Comparison of ENCODE assay signal across 2 cellular contexts in the genomic region with DNA sequence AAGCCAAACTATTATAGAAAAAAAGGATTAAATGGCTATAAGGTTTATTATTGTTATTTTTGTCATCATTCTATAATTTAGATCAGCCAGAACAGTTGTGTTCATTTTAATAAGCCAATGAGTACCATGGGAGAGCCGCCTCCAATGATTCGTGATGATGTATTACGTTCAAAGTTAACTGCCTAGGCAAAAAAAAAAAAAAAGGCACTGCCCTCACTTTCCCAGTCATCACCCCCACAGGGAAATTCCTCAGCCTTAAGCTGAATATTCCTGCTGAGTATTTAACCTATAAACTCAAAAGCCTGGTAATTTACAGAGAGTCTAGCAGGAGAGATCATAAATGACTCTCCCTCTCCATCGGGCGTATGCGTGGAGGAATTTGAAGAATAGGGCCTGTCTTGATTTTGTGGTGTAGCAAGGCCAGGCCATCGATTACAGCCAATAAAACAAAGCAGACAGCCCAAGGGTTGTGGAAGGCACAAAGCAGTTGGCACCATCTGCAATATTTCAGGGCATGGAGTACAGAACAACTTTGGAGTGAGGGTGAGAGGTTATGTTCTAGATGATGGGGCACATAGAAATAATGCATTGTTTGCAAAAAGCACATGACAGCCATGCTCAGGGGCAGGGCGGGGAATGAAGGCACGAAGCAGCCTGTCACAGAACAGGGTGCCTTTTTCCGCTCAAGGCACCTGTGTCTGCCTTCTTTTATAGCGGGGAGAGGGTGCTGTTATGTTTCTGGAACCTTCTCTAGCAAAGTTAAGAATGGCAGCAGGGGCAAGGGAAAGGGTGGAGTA.
TF ChIP-seq lines count a peak whose summit lies in the region.

No MANE protein-coding gene starts in this region.

TF ChIP-seq in HEK293, 187 proteins besides CTCF, POLR2A, EP300 and RAD21 (continued from another document):
- no peak for TF ChIP-seq ZBTB44 (tag by site-specific recombination; IDR thresholded peaks at IDR 0.05)
- no peak for TF ChIP-seq ZNF791 (tag by site-specific recombination; IDR thresholded peaks at IDR 0.05)
- TF ChIP-seq, protein P1, sequence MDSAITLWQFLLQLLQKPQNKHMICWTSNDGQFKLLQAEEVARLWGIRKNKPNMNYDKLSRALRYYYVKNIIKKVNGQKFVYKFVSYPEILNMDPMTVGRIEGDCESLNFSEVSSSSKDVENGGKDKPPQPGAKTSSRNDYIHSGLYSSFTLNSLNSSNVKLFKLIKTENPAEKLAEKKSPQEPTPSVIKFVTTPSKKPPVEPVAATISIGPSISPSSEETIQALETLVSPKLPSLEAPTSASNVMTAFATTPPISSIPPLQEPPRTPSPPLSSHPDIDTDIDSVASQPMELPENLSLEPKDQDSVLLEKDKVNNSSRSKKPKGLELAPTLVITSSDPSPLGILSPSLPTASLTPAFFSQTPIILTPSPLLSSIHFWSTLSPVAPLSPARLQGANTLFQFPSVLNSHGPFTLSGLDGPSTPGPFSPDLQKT (IDR thresholded peaks at IDR 0.05; ENCODE audit: borderline replicate concordance, low read depth, low read length) = no peak
- no peak for TF ChIP-seq ZNF23 (tag by site-specific recombination; IDR thresholded peaks at IDR 0.05; ENCODE audit: borderline replicate concordance)
- TF ChIP-seq, protein P2, sequence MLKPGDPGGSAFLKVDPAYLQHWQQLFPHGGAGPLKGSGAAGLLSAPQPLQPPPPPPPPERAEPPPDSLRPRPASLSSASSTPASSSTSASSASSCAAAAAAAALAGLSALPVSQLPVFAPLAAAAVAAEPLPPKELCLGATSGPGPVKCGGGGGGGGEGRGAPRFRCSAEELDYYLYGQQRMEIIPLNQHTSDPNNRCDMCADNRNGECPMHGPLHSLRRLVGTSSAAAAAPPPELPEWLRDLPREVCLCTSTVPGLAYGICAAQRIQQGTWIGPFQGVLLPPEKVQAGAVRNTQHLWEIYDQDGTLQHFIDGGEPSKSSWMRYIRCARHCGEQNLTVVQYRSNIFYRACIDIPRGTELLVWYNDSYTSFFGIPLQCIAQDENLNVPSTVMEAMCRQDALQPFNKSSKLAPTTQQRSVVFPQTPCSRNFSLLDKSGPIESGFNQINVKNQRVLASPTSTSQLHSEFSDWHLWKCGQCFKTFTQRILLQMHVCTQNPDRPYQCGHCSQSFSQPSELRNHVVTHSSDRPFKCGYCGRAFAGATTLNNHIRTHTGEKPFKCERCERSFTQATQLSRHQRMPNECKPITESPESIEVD (tag by site-specific recombination; IDR thresholded peaks at IDR 0.05) = no peak
- TF ChIP-seq PRDM4 (tag by site-specific recombination; IDR thresholded peaks at IDR 0.05) = no peak
- TF ChIP-seq ZNF785 (tag by site-specific recombination; IDR thresholded peaks at IDR 0.05) = no peak
- TF ChIP-seq ZBTB8A (tag by site-specific recombination; IDR thresholded peaks at IDR 0.05) = 0 out of 2 replicates have a peak, but pooled peaks have one; percentile 15
- no peak for TF ChIP-seq HOXA7 (CRISPR knock-in tag; IDR thresholded peaks at IDR 0.05; ENCODE audit: borderline replicate concordance)
- TF ChIP-seq ZNF558 (tag by site-specific recombination; IDR thresholded peaks at IDR 0.05) = no peak
- no peak for TF ChIP-seq ZNF221 (tag by site-specific recombination; IDR thresholded peaks at IDR 0.05; ENCODE audit: borderline replicate concordance)
- no peak for TF ChIP-seq ZNF658 (tag by site-specific recombination; IDR thresholded peaks at IDR 0.05)
- peak; percentile 23; the same call in 1 of the 2 replicates for TF ChIP-seq ZIC2 (tag by site-specific recombination; IDR thresholded peaks at IDR 0.05)

TF ChIP-seq in K562, 482 proteins besides CTCF, POLR2A, EP300 and RAD21 (continued from another document):
- TF ChIP-seq MGA (IDR thresholded peaks at IDR 0.05) = 0 out of 2 replicates have a peak, but pooled peaks have one; percentile 11
- TF ChIP-seq CEBPG (CRISPR knock-in tag; IDR thresholded peaks at IDR 0.05) = no peak
- TF ChIP-seq CEBPG (tag; conservative IDR thresholded peaks at IDR 0.05 in 1 of 2, IDR thresholded peaks at IDR 0.05 in 1 of 2) = no peak
- no peak for TF ChIP-seq RREB1 (CRISPR knock-in tag; IDR thresholded peaks at IDR 0.05)
